Comparison of ENCODE assay signal across 8 cellular contexts in genomic region chr9:17531642-17532254, GRCh38. TPM values are rescaled to one million over a fixed set of nuclear protein-coding genes. Genes with fewer than 3 reads are reported as not detected.
DNase-seq lines count a peak whose midpoint lies in the region; ATAC-seq, FAIRE-seq and TF ChIP-seq lines count a peak whose summit lies in the region.

No MANE protein-coding gene starts in this region.

- FAIRE-seq in kidney (lab: Jason Lieb, UNC) = peak; percentile 6

- intact Hi-C loops in kidney (cut with DNase I) = loop anchor here (5.0 kb wide), 1 partner anchor 276 kb away; no protein-coding TSS in a partner anchor
- intact Hi-C loops in upper lobe of right lung (cut with DNase I) = no loop called here

- no peak overlapping the region for H3K4me3 Mint-ChIP-seq in CD8-positive, alpha-beta memory T cell

- TF ChIP-seq CTCF in GM12874 (IDR thresholded peaks at IDR 0.05; ENCODE audit: insufficient read depth, low read depth, low read length) (peak; percentile 44; the same call in 1 of the 2 replicates), kidney (IDR thresholded peaks at IDR 0.05; ENCODE audit: borderline replicate concordance, extremely low read depth, insufficient read depth) (peak; percentile 73), upper lobe of right lung (IDR thresholded peaks at IDR 0.05) (peak; percentile 59)

- peak; percentile 65 for ATAC-seq in HG02763 (IDR thresholded peaks at IDR 0.05; ENCODE audit: unreplicated experiment)
- ATAC-seq in upper lobe of right lung = peak; percentile 70

- no peaks in the 10 kb centered on the region for H3K27me3 ChIP-seq in upper lobe of right lung
- H3K27me3 ChIP-seq in CD8-positive, alpha-beta memory T cell (ENCODE audit: insufficient read depth, low read length, poor library complexity, severe bottlenecking) = no peaks in the 10 kb centered on the region

- no peaks in the 10 kb centered on the region for H3K27me3 Mint-ChIP-seq in CD8-positive, alpha-beta memory T cell

- H3K4me1 ChIP-seq in kidney (ENCODE audit: control insufficient read depth in 1 of 2, insufficient read depth in 1 of 2, low read depth in 1 of 2, low read length in 2 of 2) (no peaks in the 10 kb centered on the region), upper lobe of right lung (no peaks in the 10 kb centered on the region)
- no peaks in the 10 kb centered on the region for H3K4me1 ChIP-seq in CD8-positive, alpha-beta memory T cell (ENCODE audit: insufficient read depth, low read length)

- peak overlapping the region in 1 of 2 donors; percentile 41 for H3K4me3 ChIP-seq in kidney (ENCODE audit: low read length in 2 of 2)
- no peak overlapping the region for H3K4me3 ChIP-seq in upper lobe of right lung
- H3K4me3 ChIP-seq in CD8-positive, alpha-beta memory T cell (ENCODE audit: low read length) = no peak overlapping the region

- CTCF ChIA-PET in CD8-positive, alpha-beta memory T cell (lab: Charles Lee) = no interaction called here

- H3K36me3 ChIP-seq in kidney (ENCODE audit: control insufficient read depth in 1 of 2, insufficient read depth in 2 of 2, low read length in 2 of 2) (no peaks in the 10 kb centered on the region), upper lobe of right lung (no peaks in the 10 kb centered on the region)
- no peaks in the 10 kb centered on the region for H3K36me3 ChIP-seq in CD8-positive, alpha-beta memory T cell (ENCODE audit: insufficient read depth, low read length)

- H3K9me3 Mint-ChIP-seq in CD8-positive, alpha-beta memory T cell = peaks cover 0 to 7% (median 0%) of the 10 kb centered on the region in 5 donors

- no peaks in the 10 kb centered on the region for H3K9me3 ChIP-seq in kidney (ENCODE audit: control insufficient read depth in 1 of 2, low read length in 2 of 2)
- H3K9me3 ChIP-seq in upper lobe of right lung = no peaks in the 10 kb centered on the region
- H3K9me3 ChIP-seq in CD8-positive, alpha-beta memory T cell (ENCODE audit: low read length) = no peaks in the 10 kb centered on the region

- peak; percentile 23 for DNase-seq in Ammon's horn (ENCODE audit: low spot score)
- DNase-seq in NCI-H1694 (lab: John Stamatoyannopoulos, UW) = peak; percentile 36
- peak; percentile 74 for DNase-seq in astrocyte of the hippocampus (ENCODE audit: low read depth, low spot score)
- no peak for DNase-seq in kidney
- DNase-seq in upper lobe of right lung = no peak
- no peak for DNase-seq in CD8-positive, alpha-beta memory T cell

- peak overlapping the region in 1 of 2 donors; percentile 55 for H3K9ac ChIP-seq in kidney (ENCODE audit: low read length in 2 of 2)

- POLR2A ChIA-PET in CD8-positive, alpha-beta memory T cell (lab: Charles Lee) = no interaction called here

- H3K4me1 Mint-ChIP-seq in CD8-positive, alpha-beta memory T cell = no peaks in the 10 kb centered on the region

- H3K27ac ChIP-seq in kidney (ENCODE audit: low read depth in 2 of 2, low read length in 2 of 2) (no peak overlapping the region), upper lobe of right lung (no peak overlapping the region)
- no peak overlapping the region for H3K27ac ChIP-seq in CD8-positive, alpha-beta memory T cell (ENCODE audit: low read depth, low read length)

- no peak overlapping the region for H3K27ac Mint-ChIP-seq in CD8-positive, alpha-beta memory T cell

- H3K36me3 Mint-ChIP-seq in CD8-positive, alpha-beta memory T cell = no peaks in the 10 kb centered on the region

RNA-seq across cellular contexts. Expression of gene SH3GL2, which starts 47.1 kb away (rescaled TPM):
- total RNA-seq in kidney = 3.1 TPM
- polyA plus RNA-seq in kidney (ENCODE audit: insufficient read depth, low read depth, low replicate concordance) = 20.0 TPM
- 3.2 TPM for total RNA-seq in upper lobe of right lung
- total RNA-seq in CD8-positive, alpha-beta memory T cell = not detected
- not detected for polyA plus RNA-seq in CD8-positive, alpha-beta memory T cell

Comparison
In these comparisons a context has a peak if more than half of its experiments do, and no peak if none do; other contexts are left out.
1. DNase-seq: peak in Ammon's horn (single experiment), NCI-H1694 (single experiment) and astrocyte of the hippocampus (single experiment); none in kidney (single experiment), upper lobe of right lung (single experiment) and CD8-positive, alpha-beta memory T cell (0 of 5).
2. Peak in every context shown above with its lines, with median percentiles within 50 percentile points of each other: CTCF ChIP-seq.